1 cellular context compared by ENCODE assay signal in genomic region chr17:55394357-55395021, GRCh38.
TF ChIP-seq lines count a peak whose summit lies in the region.

No MANE protein-coding gene starts in this region.

TF ChIP-seq in HepG2, 621 proteins besides CTCF, POLR2A, EP300 and RAD21 (continued from another document and continues in another):
- TF ChIP-seq EEA1 (CRISPR knock-in tag; IDR thresholded peaks at IDR 0.05; ENCODE audit: borderline replicate concordance), result no peak
- TF ChIP-seq BCL6 (CRISPR knock-in tag; IDR thresholded peaks at IDR 0.05), result peak; percentile 91
- no peak for TF ChIP-seq ZNF607 (CRISPR knock-in tag; IDR thresholded peaks at IDR 0.05; ENCODE audit: borderline replicate concordance)
- TF ChIP-seq ZNF446 (CRISPR knock-in tag; IDR thresholded peaks at IDR 0.05), result no peak
- TF ChIP-seq ZBTB37 (CRISPR knock-in tag; IDR thresholded peaks at IDR 0.05), result no peak
- TF ChIP-seq ZNF510 (CRISPR knock-in tag; IDR thresholded peaks at IDR 0.05; ENCODE audit: low read depth), result no peak
- TF ChIP-seq JARID2 (CRISPR knock-in tag; IDR thresholded peaks at IDR 0.05; ENCODE audit: insufficient replicate concordance), result no peak
- TF ChIP-seq ZSCAN12 (CRISPR knock-in tag; IDR thresholded peaks at IDR 0.05), result no peak
- TF ChIP-seq PBX3 (CRISPR knock-in tag; IDR thresholded peaks at IDR 0.05; ENCODE audit: borderline replicate concordance), result no peak
- peak; percentile 75; the same call in 1 of the 2 replicates for TF ChIP-seq TARDBP (CRISPR knock-in tag; IDR thresholded peaks at IDR 0.05)
- TF ChIP-seq ZBTB25 (CRISPR knock-in tag; IDR thresholded peaks at IDR 0.05), result peak; percentile 35; the same call in 1 of the 2 replicates
- TF ChIP-seq YEATS4 (CRISPR knock-in tag; IDR thresholded peaks at IDR 0.05; ENCODE audit: borderline replicate concordance), result peak; percentile 66; the same call in 1 of the 2 replicates
- no peak for TF ChIP-seq FOXC1 (CRISPR knock-in tag; IDR thresholded peaks at IDR 0.05; ENCODE audit: borderline replicate concordance)
- 0 out of 2 replicates have a peak, but pooled peaks have one; percentile 33 for TF ChIP-seq ERF (CRISPR knock-in tag; IDR thresholded peaks at IDR 0.05)
- peak; percentile 54; the same call in 1 of the 2 replicates for TF ChIP-seq FOXP1 (IDR thresholded peaks at IDR 0.05)
- TF ChIP-seq FOXP1 (CRISPR knock-in tag; IDR thresholded peaks at IDR 0.05), result peak; percentile 90
- peak; percentile 76; the same call in 1 of the 2 replicates for TF ChIP-seq PHF21A (CRISPR knock-in tag; IDR thresholded peaks at IDR 0.05)
- TF ChIP-seq MIXL1 (CRISPR knock-in tag; IDR thresholded peaks at IDR 0.05), result peak; percentile 87
- no peak for TF ChIP-seq PAF1 (CRISPR knock-in tag; IDR thresholded peaks at IDR 0.05)
- TF ChIP-seq SIX1 (CRISPR knock-in tag; IDR thresholded peaks at IDR 0.05; ENCODE audit: borderline replicate concordance), result peak; percentile 58; the same call in 1 of the 2 replicates
- no peak for TF ChIP-seq RBM39 (IDR thresholded peaks at IDR 0.05; ENCODE audit: low read depth, low read length, poor library complexity, severe bottlenecking)
- peak; percentile 74; the same call in 1 of the 2 replicates for TF ChIP-seq ATF2 (CRISPR knock-in tag; IDR thresholded peaks at IDR 0.05)
- peak; percentile 85; the same call in 1 of the 2 replicates for TF ChIP-seq RCOR2 (CRISPR knock-in tag; IDR thresholded peaks at IDR 0.05)
- TF ChIP-seq ATF5 (CRISPR knock-in tag; IDR thresholded peaks at IDR 0.05; ENCODE audit: low read depth), result no peak
- no peak for TF ChIP-seq NONO (IDR thresholded peaks at IDR 0.05)
- TF ChIP-seq NONO (CRISPR knock-in tag; conservative IDR thresholded peaks at IDR 0.05), result peak; percentile 66
- TF ChIP-seq ZNF652 (CRISPR knock-in tag; IDR thresholded peaks at IDR 0.05; ENCODE audit: borderline replicate concordance, low read depth), result 0 out of 2 replicates have a peak, but pooled peaks have one; percentile 26
- no peak for TF ChIP-seq HCFC1 (IDR thresholded peaks at IDR 0.05; ENCODE audit: low read depth, low read length)
- no peak for TF ChIP-seq SNAPC4 (CRISPR knock-in tag; IDR thresholded peaks at IDR 0.05)
- no peak for TF ChIP-seq USF2 (IDR thresholded peaks at IDR 0.05; ENCODE audit: low read depth, low read length)
- TF ChIP-seq USF2 (CRISPR knock-in tag; IDR thresholded peaks at IDR 0.05; ENCODE audit: borderline replicate concordance), result no peak
- no peak; the same call in 1 of the 2 replicates for TF ChIP-seq POLR2AphosphoS5 (IDR thresholded peaks at IDR 0.05; ENCODE audit: low read depth, low read length)
- no peak for TF ChIP-seq ZNF318 (CRISPR knock-in tag; IDR thresholded peaks at IDR 0.05)
- TF ChIP-seq ZNF430 (CRISPR knock-in tag; IDR thresholded peaks at IDR 0.05), result peak; percentile 67; the same call in 1 of the 2 replicates
- no peak for TF ChIP-seq SSRP1 (CRISPR knock-in tag; IDR thresholded peaks at IDR 0.05)
- no peak for TF ChIP-seq ZNF891 (CRISPR knock-in tag; IDR thresholded peaks at IDR 0.05)
- TF ChIP-seq ZNF33A (CRISPR knock-in tag; IDR thresholded peaks at IDR 0.05; ENCODE audit: borderline replicate concordance), result peak; percentile 70; the same call in 1 of the 2 replicates
